Comparison of ENCODE assay signal across 14 cellular contexts in genomic region chr20:50427740-50428462, GRCh38.
DNase-seq lines count a peak whose midpoint lies in the region; ATAC-seq, FAIRE-seq and TF ChIP-seq lines count a peak whose summit lies in the region.
"Had no signal": no experiment of that assay in that cellular context is flagged by ENCODE, and none has a peak within 500 bp of the region (broad histone marks: within the 10 kb centered on the region; RNA-seq: fewer than 3 reads in every experiment).

No MANE protein-coding gene starts in this region.

- H2AK5ac ChIP-seq in IMR-90 (ENCODE audit: low read depth, low read length), result peak overlapping the region; percentile 54

- no TSS peak for BruUV-seq in IMR-90 (replicated peaks; lab: Mats Ljungman, UMichigan)

- in situ Hi-C loops in IMR-90 (cut with MboI; ENCODE audit: low sequenced_read_pairs), result no loop called here

- peak overlapping the region; percentile 87 for H2BK15ac ChIP-seq in IMR-90 (ENCODE audit: low read depth, low read length)

- TF ChIP-seq POLR2A in IMR-90 (IDR thresholded peaks at IDR 0.05; ENCODE audit: low read depth, low read length), result no peak
- no peak for TF ChIP-seq POLR2A in sigmoid colon (IDR thresholded peaks at IDR 0.05)

- no peak overlapping the region for H3K27ac Mint-ChIP-seq in astrocyte (ENCODE audit: unreplicated experiment)
- H3K27ac Mint-ChIP-seq in CD8-positive, alpha-beta memory T cell, result peak overlapping the region in 1 of 8 donors; percentile 87
- H3K27ac Mint-ChIP-seq: activated T-cell treated with anti-CD3 and anti-CD28 coated beads, Interleukin-2, amount 50 U/mL, for 72 hours had no signal

- H3K9me3 Mint-ChIP-seq in astrocyte (ENCODE audit: unreplicated experiment), result no peaks in the 10 kb centered on the region
- H3K9me3 Mint-ChIP-seq in CD8-positive, alpha-beta memory T cell, result peaks cover 0 to 3% (median 0%) of the 10 kb centered on the region in 5 donors
- H3K9me3 Mint-ChIP-seq: activated T-cell treated with anti-CD3 and anti-CD28 coated beads, Interleukin-2, amount 50 U/mL, for 72 hours; immature natural killer cell; nephron had no signal

- peak overlapping the region; percentile 83 for H2BK120ac ChIP-seq in IMR-90 (ENCODE audit: low read depth, low read length)

- H4K8ac ChIP-seq in IMR-90 (ENCODE audit: low read depth in 2 of 2, low read length in 2 of 2), result peak overlapping the region; percentile 51 to 54

- peak overlapping the region; percentile 38 for H2AFZ ChIP-seq in IMR-90 (replicated peaks; ENCODE audit: low read length, poor library complexity)
- H2AFZ ChIP-seq in astrocyte (ENCODE audit: low read depth, low read length), result peak overlapping the region; percentile 21

- H3K4me1 ChIP-seq in IMR-90 (ENCODE audit: control insufficient read depth, insufficient read depth, low read length), result peaks cover 26% of the 10 kb centered on the region
- peaks cover 24% of the 10 kb centered on the region for H3K4me1 ChIP-seq in astrocyte (ENCODE audit: insufficient read depth, low read length)
- peaks cover 0 to 19% (median 11%) of the 10 kb centered on the region in 4 donors for H3K4me1 ChIP-seq in sigmoid colon
- peaks cover 3% of the 10 kb centered on the region for H3K4me1 ChIP-seq in CD8-positive, alpha-beta memory T cell (ENCODE audit: insufficient read depth, low read length)

- dilution Hi-C loops in IMR-90 (cut with HindIII; ENCODE audit: low sequenced_read_pairs, unreplicated experiment), result no loop called here

- H3K56ac ChIP-seq in IMR-90 (ENCODE audit: extremely low read depth, insufficient read depth, low read length), result no peak overlapping the region

- H2BK20ac ChIP-seq in IMR-90 (ENCODE audit: low read depth, low read length), result peak overlapping the region; percentile 74

- H3K4me3 Mint-ChIP-seq in astrocyte (ENCODE audit: unreplicated experiment), result no peak overlapping the region
- no peak overlapping the region for H3K4me3 Mint-ChIP-seq in CD8-positive, alpha-beta memory T cell
- H3K4me3 Mint-ChIP-seq: activated T-cell treated with anti-CD3 and anti-CD28 coated beads, Interleukin-2, amount 50 U/mL, for 72 hours; immature natural killer cell; nephron had no signal

- DNase-seq in IMR-90, result no peak
- DNase-seq in astrocyte (ENCODE audit: low read depth), result peak; percentile 35
- peak; percentile 58 for DNase-seq in left cardiac atrium
- DNase-seq in sigmoid colon, result peak; percentile 85
- no peak for DNase-seq in CD8-positive, alpha-beta memory T cell
- no peak for DNase-seq in H4 (ENCODE audit: low spot score)
- no peak for DNase-seq in HuH-7 (ENCODE audit: low spot score)
- DNase-seq: activated T-cell treated with anti-CD3 and anti-CD28 coated beads, Interleukin-2, amount 50 U/mL, for 72 hours; immature natural killer cell; NCI-H446; SHP77 treated with DMSO at 0.1 percent for 48 hours; WERI-Rb-1 had no signal

- peaks cover 5% of the 10 kb centered on the region for H3K27me3 Mint-ChIP-seq in astrocyte (ENCODE audit: low read depth, unreplicated experiment)
- peaks cover 4 to 15% of the 10 kb centered on the region in 2 donors for H3K27me3 Mint-ChIP-seq in CD8-positive, alpha-beta memory T cell

- peak overlapping the region; percentile 56 for H3K14ac ChIP-seq in IMR-90 (replicated peaks; ENCODE audit: low read depth, low read length)

- H3K4me3 ChIP-seq in IMR-90 (ENCODE audit: insufficient read depth, low read depth, low read length) (no peak overlapping the region), astrocyte (ENCODE audit: insufficient read depth, low read depth, low read length) (no peak overlapping the region), sigmoid colon (no peak overlapping the region)
- H3K4me3 ChIP-seq in CD8-positive, alpha-beta memory T cell (ENCODE audit: low read length), result no peak overlapping the region

- H3K9me3 ChIP-seq in IMR-90 (ENCODE audit: control insufficient read depth, insufficient read depth, low read length), result no peaks in the 10 kb centered on the region
- no peaks in the 10 kb centered on the region for H3K9me3 ChIP-seq in astrocyte (ENCODE audit: insufficient read depth, low read depth, low read length)
- H3K9me3 ChIP-seq in sigmoid colon, result no peaks in the 10 kb centered on the region
- H3K9me3 ChIP-seq in CD8-positive, alpha-beta memory T cell (ENCODE audit: low read length), result no peaks in the 10 kb centered on the region

- no peaks in the 10 kb centered on the region for H3K36me3 ChIP-seq in IMR-90 (ENCODE audit: control insufficient read depth, insufficient read depth, low read length)
- H3K36me3 ChIP-seq in astrocyte (ENCODE audit: insufficient read depth, low read length), result no peaks in the 10 kb centered on the region
- no peaks in the 10 kb centered on the region for H3K36me3 ChIP-seq in sigmoid colon
- H3K36me3 ChIP-seq in CD8-positive, alpha-beta memory T cell (ENCODE audit: insufficient read depth, low read length), result no peaks in the 10 kb centered on the region
- H3K36me3 ChIP-seq: WERI-Rb-1 had no signal

- H3K79me1 ChIP-seq in IMR-90 (ENCODE audit: low read depth in 1 of 2, low read length in 2 of 2), result 0 out of 4 replicates have a peak, but pooled peaks cover 0 to under 1% of the 10 kb centered on the region in 2 experiments

- H4K91ac ChIP-seq in IMR-90 (ENCODE audit: insufficient read depth, low read depth, low read length), result peak overlapping the region; percentile 51

- H3K79me2 ChIP-seq in astrocyte (ENCODE audit: insufficient read depth, low read length), result no peaks in the 10 kb centered on the region

- H4K20me1 ChIP-seq in IMR-90 (ENCODE audit: insufficient read depth, low read length) (no peaks in the 10 kb centered on the region), astrocyte (ENCODE audit: insufficient read depth, low read length) (no peaks in the 10 kb centered on the region)

- H3K9ac ChIP-seq in IMR-90 (ENCODE audit: low read depth, low read length) (no peak overlapping the region), astrocyte (ENCODE audit: low read length) (no peak overlapping the region)

- TF ChIP-seq EP300 in sigmoid colon (IDR thresholded peaks at IDR 0.05), result no peak

- FAIRE-seq in astrocyte (lab: Jason Lieb, UNC), result no peak

- no peaks in the 10 kb centered on the region for H3K27me3 ChIP-seq in IMR-90 (ENCODE audit: control insufficient read depth, insufficient read depth, low read length)
- no peaks in the 10 kb centered on the region for H3K27me3 ChIP-seq in astrocyte (ENCODE audit: insufficient read depth, low read length)
- no peaks in the 10 kb centered on the region for H3K27me3 ChIP-seq in sigmoid colon
- H3K27me3 ChIP-seq in CD8-positive, alpha-beta memory T cell (ENCODE audit: insufficient read depth, low read length, poor library complexity, severe bottlenecking), result no peaks in the 10 kb centered on the region

- H3K27ac ChIP-seq in IMR-90 (ENCODE audit: insufficient read depth, low read length) (peak overlapping the region; percentile 14), astrocyte (ENCODE audit: low read depth, low read length) (no peak overlapping the region), sigmoid colon (no peak overlapping the region)
- no peak overlapping the region for H3K27ac ChIP-seq in CD8-positive, alpha-beta memory T cell (ENCODE audit: low read depth, low read length)
- H3K27ac ChIP-seq: WERI-Rb-1 had no signal

- ATAC-seq in IMR-90 (ENCODE audit: low read depth) (no peak), left cardiac atrium (no peak), HG03108 (IDR thresholded peaks at IDR 0.05; ENCODE audit: unreplicated experiment) (no peak)

- peaks cover 8% of the 10 kb centered on the region for H3K4me1 Mint-ChIP-seq in astrocyte (ENCODE audit: low read depth, unreplicated experiment)
- H3K4me1 Mint-ChIP-seq in CD8-positive, alpha-beta memory T cell, result no peaks in the 10 kb centered on the region
- H3K4me1 Mint-ChIP-seq: immature natural killer cell had no signal

- H3K23ac ChIP-seq in IMR-90 (ENCODE audit: low read depth, low read length), result peak overlapping the region; percentile 30; the same call in 1 of the 2 replicates

- WGBS in IMR-90 (ENCODE audit: extremely low coverage in 2 of 2, insufficient read length in 1 of 2), 2 experiments, result 0% methylated on average over 1 of the region's 9 CpGs; no CpG with 5 or more reads in 1 of the 2 experiments
- WGBS in sigmoid colon, 2 donors, result 66 to 67% methylated on average over 9 of the region's 9 CpGs

- intact Hi-C loops in IMR-90 (cut with micrococcal nuclease) (no loop called here), left cardiac atrium (cut with DNase I) (no loop called here), sigmoid colon (cut with DNase I) (no loop called here)

- peak overlapping the region; percentile 38 for H4K5ac ChIP-seq in IMR-90 (ENCODE audit: low read depth, low read length)

- no peak for TF ChIP-seq CTCF in IMR-90 (conservative IDR thresholded peaks at IDR 0.05; ENCODE audit: low read depth, low read length)
- TF ChIP-seq CTCF in astrocyte (IDR thresholded peaks at IDR 0.05; ENCODE audit: insufficient read depth, low read depth, low read length), result no peak
- no peak for TF ChIP-seq CTCF in sigmoid colon (IDR thresholded peaks at IDR 0.05)

- POLR2A ChIA-PET in IMR-90 (lab: Charles Lee; ENCODE audit: unreplicated experiment), result no interaction called here
- POLR2A ChIA-PET in CD8-positive, alpha-beta memory T cell (lab: Charles Lee), result no interaction called here

- H3K36me3 Mint-ChIP-seq in astrocyte (ENCODE audit: low read depth, unreplicated experiment), result no peaks in the 10 kb centered on the region
- no peaks in the 10 kb centered on the region for H3K36me3 Mint-ChIP-seq in CD8-positive, alpha-beta memory T cell
- H3K36me3 Mint-ChIP-seq: immature natural killer cell had no signal

- TF ChIP-seq RAD21 in IMR-90 (IDR thresholded peaks at IDR 0.05; ENCODE audit: low read length), result no peak

- peak overlapping the region; percentile 91 for H3K18ac ChIP-seq in IMR-90 (ENCODE audit: low read depth, low read length)

- CTCF ChIA-PET in IMR-90 (lab: Yijun Ruan, JAX), result no interaction called here
- CTCF ChIA-PET in CD8-positive, alpha-beta memory T cell (lab: Charles Lee), result no interaction called here

- H2BK5ac ChIP-seq in IMR-90 (ENCODE audit: low read depth, low read length, poor library complexity, severe bottlenecking), result peak overlapping the region; percentile 58

- peaks cover 17% of the 10 kb centered on the region for H3K9me1 ChIP-seq in IMR-90 (ENCODE audit: insufficient read depth, low read length)

- H3K4me2 ChIP-seq in IMR-90 (ENCODE audit: low read depth, low read length) (no peak overlapping the region), astrocyte (ENCODE audit: low read length) (no peak overlapping the region)

- peak overlapping the region; percentile 10 for H2AK9ac ChIP-seq in IMR-90 (replicated peaks; ENCODE audit: low read depth, low read length, poor library complexity)

- peak overlapping the region; percentile 57 for H3K4ac ChIP-seq in IMR-90 (ENCODE audit: low read depth, low read length)

TF ChIP-seq in IMR-90, 13 proteins besides CTCF, POLR2A, EP300 and RAD21:
- TF ChIP-seq BHLHE40 (IDR thresholded peaks at IDR 0.05; ENCODE audit: low read depth, low read length) (0 out of 2 replicates have a peak, but pooled peaks have one; percentile 30), NFE2L2 (IDR thresholded peaks at IDR 0.05; ENCODE audit: low read depth, low read length) (no peak)

Comparison
In these comparisons a context has a peak if more than half of its experiments do, and no peak if none do; other contexts are left out.
1. DNase-seq: peak in astrocyte (single experiment), left cardiac atrium (single experiment) and sigmoid colon (single experiment); none in IMR-90 (single experiment), CD8-positive, alpha-beta memory T cell (0 of 5), H4 (single experiment) and HuH-7 (single experiment).